In the genomic region with DNA sequence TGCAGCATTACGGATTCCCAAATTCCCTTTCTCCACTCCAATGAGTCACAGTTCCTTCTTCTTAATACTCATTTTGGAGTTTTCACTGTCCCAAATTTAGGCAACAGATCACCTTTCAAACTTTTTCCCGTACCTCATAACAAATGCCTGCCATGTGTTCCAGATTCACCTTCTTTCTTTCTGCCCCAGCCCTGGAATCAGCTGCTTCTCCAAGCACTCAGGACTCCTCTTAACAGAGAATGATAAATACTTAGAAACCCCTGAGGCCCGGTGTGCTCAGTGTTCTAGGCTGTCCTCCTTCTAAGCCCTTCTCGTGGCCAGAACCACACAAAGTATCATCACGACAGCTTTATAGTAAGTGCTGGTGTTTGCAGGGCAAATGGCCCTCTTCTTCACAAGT, we compare ENCODE assay signal across 24 cellular contexts. TPM values are rescaled to one million over a fixed set of nuclear protein-coding genes. Genes with fewer than 3 reads are reported as not detected.
DNase-seq lines count a peak whose midpoint lies in the region; ATAC-seq, FAIRE-seq and TF ChIP-seq lines count a peak whose summit lies in the region.
"Had no signal": no experiment of that assay in that cellular context is flagged by ENCODE, and none has a peak within 500 bp of the region (broad histone marks: within the 10 kb centered on the region; RNA-seq: fewer than 3 reads in every experiment).

No MANE protein-coding gene starts in this region.

- H3K4me3 Mint-ChIP-seq in CD14-positive monocyte (no peak overlapping the region), mesothelial cell of epicardium (no peak overlapping the region)
- H3K4me3 Mint-ChIP-seq in activated CD8-positive, alpha-beta T cell treated with anti-CD3 and anti-CD28 coated beads, Interleukin-2, amount 10 ng/mL, durations not matched to agents 7 days and 5 days: no peak overlapping the region
- H3K4me3 Mint-ChIP-seq: activated CD8-positive, alpha-beta memory T cell treated with anti-CD3 and anti-CD28 coated beads, Interleukin-2, amount 10 ng/mL, durations not matched to agents 7 days and 5 days; endodermal cell; nephron; stimulated activated memory B cell treated with anti-CD40 and anti-IgM and Interleukin-4, amounts not matched to agents 10 μg/mL and 1 μg/mL and 100 μg/mL, for 72 hours had no signal

- H3K4me1 Mint-ChIP-seq in CD14-positive monocyte (peaks cover 8% of the 10 kb centered on the region), mesothelial cell of epicardium (peaks cover 5% of the 10 kb centered on the region)
- peaks cover 10% of the 10 kb centered on the region for H3K4me1 Mint-ChIP-seq in activated CD8-positive, alpha-beta T cell treated with anti-CD3 and anti-CD28 coated beads, Interleukin-2, amount 10 ng/mL, durations not matched to agents 7 days and 5 days (ENCODE audit: low read depth)
- H3K4me1 Mint-ChIP-seq: endodermal cell, nephron had no signal

- no peak overlapping the region for H3K4me3 ChIP-seq in A549
- H3K4me3 ChIP-seq: HAP-1, tibial artery had no signal

- no peak for DNase-seq in A549 (ENCODE audit: low read depth in 1 of 2, low spot score in 1 of 2)
- no peak for DNase-seq in CD14-positive monocyte (ENCODE audit: low spot score)
- no peak for DNase-seq in activated CD8-positive, alpha-beta T cell treated with anti-CD3 and anti-CD28 coated beads, Interleukin-2, amount 10 ng/mL, durations not matched to agents 7 days and 5 days
- DNase-seq in mesothelial cell of epicardium (ENCODE audit: low spot score in 2 of 2, unreplicated experiment in 2 of 2): no peak
- DNase-seq in HuH-7.5 (ENCODE audit: low spot score): no peak
- DNase-seq in OCI-M1 (lab: John Stamatoyannopoulos, UW): no peak
- no peak for DNase-seq in urothelium cell line (ENCODE audit: low spot score)
- DNase-seq: activated CD4-positive, CD25-positive, alpha-beta regulatory T cell; activated CD8-positive, alpha-beta memory T cell treated with anti-CD3 and anti-CD28 coated beads, Interleukin-2, amount 10 ng/mL, durations not matched to agents 7 days and 5 days; activated gamma-delta T cell; AML-193; endodermal cell; NCI-H1417 treated with DMSO at 0.1 percent for 48 hours; NCI-H510A treated with DMSO at 0.1 percent for 48 hours; NK-92 treated with Interleukin-12 subunit alpha and Interleukin-12 subunit beta, amount 100 ng/mL, for 24 hours; posterior cingulate gyrus; T1000; tibial artery had no signal

- CTCF ChIA-PET in A549 (lab: Yijun Ruan, JAX): interaction anchor here (1.2 to 6.9 kb wide), 4 partner anchors 15 to 52 kb away, joined by 3 to 49 read pairs (median 4); no protein-coding TSS in a partner anchor
- CTCF ChIA-PET in activated CD8-positive, alpha-beta T cell treated with anti-CD3 and anti-CD28 coated beads, Interleukin-2, amount 10 ng/mL, durations not matched to agents 7 days and 5 days (lab: Charles Lee): no interaction called here

- TF ChIP-seq EP300 in A549 (IDR thresholded peaks at IDR 0.05): no peak

- TF ChIP-seq RAD21 in A549 (conservative IDR thresholded peaks at IDR 0.05 in 1 of 2, IDR thresholded peaks at IDR 0.05 in 1 of 2): no peak

- H3K27me3 Mint-ChIP-seq in CD14-positive monocyte (ENCODE audit: low read depth in 3 of 3) (no peaks in the 10 kb centered on the region), mesothelial cell of epicardium (ENCODE audit: low read depth) (no peaks in the 10 kb centered on the region)
- no peaks in the 10 kb centered on the region for H3K27me3 Mint-ChIP-seq in activated CD8-positive, alpha-beta T cell treated with anti-CD3 and anti-CD28 coated beads, Interleukin-2, amount 10 ng/mL, durations not matched to agents 7 days and 5 days (ENCODE audit: low read depth)
- H3K27me3 Mint-ChIP-seq: activated CD8-positive, alpha-beta memory T cell treated with anti-CD3 and anti-CD28 coated beads, Interleukin-2, amount 10 ng/mL, durations not matched to agents 7 days and 5 days; stimulated activated memory B cell treated with anti-CD40 and anti-IgM and Interleukin-4, amounts not matched to agents 10 μg/mL and 1 μg/mL and 100 μg/mL, for 72 hours had no signal

- H3K9me3 Mint-ChIP-seq in CD14-positive monocyte (peaks cover 0 to 2% (median 0%) of the 10 kb centered on the region in 7 donors), mesothelial cell of epicardium (no peaks in the 10 kb centered on the region)
- H3K9me3 Mint-ChIP-seq in activated CD8-positive, alpha-beta T cell treated with anti-CD3 and anti-CD28 coated beads, Interleukin-2, amount 10 ng/mL, durations not matched to agents 7 days and 5 days (ENCODE audit: insufficient read depth): no peaks in the 10 kb centered on the region
- H3K9me3 Mint-ChIP-seq: endodermal cell; nephron; stimulated activated memory B cell treated with anti-CD40 and anti-IgM and Interleukin-4, amounts not matched to agents 10 μg/mL and 1 μg/mL and 100 μg/mL, for 72 hours had no signal

- H3K27ac Mint-ChIP-seq in CD14-positive monocyte (peak overlapping the region in 4 of 7 donors; percentile 3 to 75 (median 38)), mesothelial cell of epicardium (peak overlapping the region; percentile 1)
- peak overlapping the region; percentile 7 for H3K27ac Mint-ChIP-seq in activated CD8-positive, alpha-beta T cell treated with anti-CD3 and anti-CD28 coated beads, Interleukin-2, amount 10 ng/mL, durations not matched to agents 7 days and 5 days
- H3K27ac Mint-ChIP-seq: activated CD8-positive, alpha-beta memory T cell treated with anti-CD3 and anti-CD28 coated beads, Interleukin-2, amount 10 ng/mL, durations not matched to agents 7 days and 5 days; endodermal cell; stimulated activated memory B cell treated with anti-CD40 and anti-IgM and Interleukin-4, amounts not matched to agents 10 μg/mL and 1 μg/mL and 100 μg/mL, for 72 hours had no signal

- H3K36me3 Mint-ChIP-seq in CD14-positive monocyte (peaks cover 79 to 84% of the 10 kb centered on the region in 2 donors), mesothelial cell of epicardium (peaks cover 54% of the 10 kb centered on the region)
- peaks cover 68% of the 10 kb centered on the region for H3K36me3 Mint-ChIP-seq in activated CD8-positive, alpha-beta T cell treated with anti-CD3 and anti-CD28 coated beads, Interleukin-2, amount 10 ng/mL, durations not matched to agents 7 days and 5 days (ENCODE audit: low read depth)

- H3K4me1 ChIP-seq in A549: 0 out of 3 replicates have a peak, but pooled peaks cover 6% of the 10 kb centered on the region
- H3K4me1 ChIP-seq: tibial artery had no signal

- H3K4me2 ChIP-seq in A549: no peak overlapping the region

- 84% methylated on average over 5 of the region's 5 CpGs for WGBS in A549 (ENCODE audit: missing lambda C conversion rate)

- H3K27ac ChIP-seq in A549: no peak overlapping the region

- H3K9me3 ChIP-seq in A549: no peaks in the 10 kb centered on the region
- H3K9me3 ChIP-seq: HAP-1, tibial artery had no signal

- intact Hi-C loops in CD14-positive monocyte (cut with micrococcal nuclease): no loop called here

- no peak for ATAC-seq in A549
- no peak for ATAC-seq in activated CD8-positive, alpha-beta T cell treated with anti-CD3 and anti-CD28 coated beads, Interleukin-2, amount 10 ng/mL, durations not matched to agents 7 days and 5 days
- ATAC-seq: activated CD8-positive, alpha-beta memory T cell treated with anti-CD3 and anti-CD28 coated beads, Interleukin-2, amount 10 ng/mL, durations not matched to agents 7 days and 5 days; stimulated activated memory B cell treated with anti-CD40 and anti-IgM and Interleukin-4, amounts not matched to agents 10 μg/mL and 1 μg/mL and 100 μg/mL, for 72 hours had no signal

- POLR2A ChIA-PET in A549 (lab: Yijun Ruan, JAX): interaction anchor here (1.0 kb wide), 1 partner anchor 9 kb away, joined by 4 read pairs; no protein-coding TSS in a partner anchor
- POLR2A ChIA-PET in activated CD8-positive, alpha-beta T cell treated with anti-CD3 and anti-CD28 coated beads, Interleukin-2, amount 10 ng/mL, durations not matched to agents 7 days and 5 days (lab: Charles Lee): no interaction called here

- TF ChIP-seq CTCF in A549 (IDR thresholded peaks at IDR 0.05) (no peak), CD14-positive monocyte (IDR thresholded peaks at IDR 0.05) (no peak), mesothelial cell of epicardium (IDR thresholded peaks at IDR 0.05; ENCODE audit: unreplicated experiment) (no peak)

- TF ChIP-seq POLR2A in A549 (IDR thresholded peaks at IDR 0.05; ENCODE audit: low read length): no peak

- no peak for FAIRE-seq in A549 (lab: Jason Lieb, UNC)
- FAIRE-seq in urothelium cell line (lab: Jason Lieb, UNC): no peak
- FAIRE-seq: astrocyte had no signal

RNA-seq across cellular contexts. Expression of a gene that starts 14.9 kb away (rescaled TPM):
- polyA plus RNA-seq in A549 (2011; rRNA removed) (130 and 139 TPM in 2 replicates), A549 (2017; fragmentation: RNase III; extraction: RNeasy Plus Mini Kit Qiagen cat#74134 plus additional on column Dnase treatment) (151 to 173 TPM (median 163 TPM) in 3 replicates), CD14-positive monocyte (10 to 100 TPM; 47.0 to 60.9 TPM)
- polyA plus RNA-seq in A549 (2012; cell fraction: cytosol; rRNA removed): 182 and 192 TPM in 2 replicates
- 734 and 786 TPM in 2 replicates for polyA plus RNA-seq in A549 (2012; cell fraction: nucleus; rRNA removed)
- polyA minus RNA-seq in A549 (2011; rRNA and poly(A)+ RNA removed): 105 and 128 TPM in 2 replicates
- total RNA-seq in activated CD8-positive, alpha-beta T cell treated with anti-CD3 and anti-CD28 coated beads, Interleukin-2, amount 10 ng/mL, durations not matched to agents 7 days and 5 days: 100 to 1,000 TPM in 1 of 2 experiments, 10 to 100 TPM in 1; 99.5 to 111 TPM
- total RNA-seq in mesothelial cell of epicardium: 202 to 212 TPM (median 204 TPM) in 3 replicates

RNA-seq across cellular contexts. Expression of a gene that starts 29.7 kb away (rescaled TPM):
- polyA plus RNA-seq in A549 (2011; rRNA removed): 28.6 and 40.0 TPM in 2 replicates
- 53.6 and 113 TPM in 2 replicates for polyA plus RNA-seq in A549 (2012; cell fraction: cytosol; rRNA removed)
- polyA plus RNA-seq in A549 (2012; cell fraction: nucleus; rRNA removed): 108 and 156 TPM in 2 replicates
- polyA plus RNA-seq in A549 (2017; fragmentation: RNase III; extraction: RNeasy Plus Mini Kit Qiagen cat#74134 plus additional on column Dnase treatment): 77.9 to 97.7 TPM (median 90.9 TPM) in 3 replicates
- polyA minus RNA-seq in A549 (2011; rRNA and poly(A)+ RNA removed): 31.5 TPM in 2 replicates
- polyA plus RNA-seq in CD14-positive monocyte: 10 to 100 TPM; 26.3 to 35.3 TPM
- 100 to 1,000 TPM; 257 to 264 TPM for total RNA-seq in activated CD8-positive, alpha-beta T cell treated with anti-CD3 and anti-CD28 coated beads, Interleukin-2, amount 10 ng/mL, durations not matched to agents 7 days and 5 days
- total RNA-seq in mesothelial cell of epicardium: 62.0 to 68.8 TPM (median 67.3 TPM) in 3 replicates

RNA-seq across cellular contexts. Expression of a gene that starts 45.9 kb away (rescaled TPM):
- polyA plus RNA-seq in A549 (2011; rRNA removed) (16.6 and 18.5 TPM in 2 replicates), A549 (2017; fragmentation: RNase III; extraction: RNeasy Plus Mini Kit Qiagen cat#74134 plus additional on column Dnase treatment) (18.2 to 22.1 TPM (median 18.9 TPM) in 3 replicates), CD14-positive monocyte (10 to 100 TPM; 17.1 to 20.1 TPM)
- 24.3 and 29.0 TPM in 2 replicates for polyA plus RNA-seq in A549 (2012; cell fraction: cytosol; rRNA removed)
- 200 and 241 TPM in 2 replicates for polyA plus RNA-seq in A549 (2012; cell fraction: nucleus; rRNA removed)
- polyA minus RNA-seq in A549 (2011; rRNA and poly(A)+ RNA removed): 22.3 and 26.3 TPM in 2 replicates
- total RNA-seq in activated CD8-positive, alpha-beta T cell treated with anti-CD3 and anti-CD28 coated beads, Interleukin-2, amount 10 ng/mL, durations not matched to agents 7 days and 5 days: 10 to 100 TPM; 78.3 to 84.7 TPM
- total RNA-seq in mesothelial cell of epicardium: 90.4 to 92.1 TPM (median 91.5 TPM) in 3 replicates

RNA-seq across cellular contexts. Expression of a gene that starts 58.9 kb away (rescaled TPM):
- polyA plus RNA-seq in A549 (2011; rRNA removed) (not detected in 2 replicates), A549 (2017; fragmentation: RNase III; extraction: RNeasy Plus Mini Kit Qiagen cat#74134 plus additional on column Dnase treatment) (not detected in 3 replicates), CD14-positive monocyte (under 1 TPM; 0.38 to 0.42 TPM)
- not detected in 2 replicates for polyA plus RNA-seq in A549 (2012; cell fraction: cytosol; rRNA removed)
- polyA plus RNA-seq in A549 (2012; cell fraction: nucleus; rRNA removed): 0.07 TPM in 1 of 2 replicates, not detected in the other
- polyA minus RNA-seq in A549 (2011; rRNA and poly(A)+ RNA removed): not detected in 2 replicates
- total RNA-seq in activated CD8-positive, alpha-beta T cell treated with anti-CD3 and anti-CD28 coated beads, Interleukin-2, amount 10 ng/mL, durations not matched to agents 7 days and 5 days: 100 to 1,000 TPM; 334 to 355 TPM
- 0.83 to 1.4 TPM (median 1.2 TPM) in 3 replicates for total RNA-seq in mesothelial cell of epicardium
- total RNA-seq: HT1080, kidney epithelial cell had no signal
